ENCODE assay signal across 18 cellular contexts in the genomic region with DNA sequence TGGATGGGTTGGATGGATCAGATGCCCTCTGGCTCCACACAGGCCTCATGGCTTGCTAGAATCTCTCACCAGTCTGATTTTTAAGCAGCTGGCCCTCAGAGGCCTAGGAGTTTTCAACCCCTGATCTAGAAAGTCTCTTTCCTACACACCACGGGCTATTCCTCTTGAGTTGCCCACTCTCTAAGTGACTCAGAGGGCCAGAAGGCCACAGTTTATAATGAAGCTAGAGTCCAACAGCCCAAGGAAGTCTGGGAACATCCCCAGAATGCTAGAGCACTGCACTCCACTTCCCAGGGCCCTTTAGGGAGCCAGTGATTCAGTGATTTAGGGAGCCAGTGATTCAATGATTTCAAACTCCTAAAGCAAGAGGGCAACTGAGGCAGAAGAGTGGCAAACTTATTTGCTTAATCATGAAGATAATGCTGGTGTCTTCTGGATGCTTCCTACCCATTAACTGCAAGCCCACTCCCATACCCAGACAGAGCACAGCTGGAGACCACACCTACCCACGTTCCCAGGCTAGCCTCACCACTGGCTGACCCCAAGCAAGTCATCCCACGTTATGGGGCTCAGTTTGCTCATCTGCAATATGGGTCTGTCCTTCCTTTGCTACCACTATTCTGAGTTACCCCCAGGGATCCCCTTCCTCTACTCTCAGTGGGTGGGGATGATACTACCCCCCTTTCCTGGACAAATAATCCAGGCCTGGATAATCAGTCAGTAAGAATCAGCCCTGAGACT. TPM values are rescaled to one million over a fixed set of nuclear protein-coding genes. Genes with fewer than 3 reads are reported as not detected.
DNase-seq lines count a peak whose midpoint lies in the region; ATAC-seq and TF ChIP-seq lines count a peak whose summit lies in the region.
"Had no signal": no experiment of that assay in that cellular context is flagged by ENCODE, and none has a peak within 500 bp of the region (broad histone marks: within the 10 kb centered on the region; RNA-seq: fewer than 3 reads in every experiment).

No MANE protein-coding gene starts in this region.

- no peaks in the 10 kb centered on the region for H3K36me3 Mint-ChIP-seq in CD8-positive, alpha-beta memory T cell
- H3K36me3 Mint-ChIP-seq: activated naive CD8-positive, alpha-beta T cell treated with anti-CD3 and anti-CD28 coated beads for 36 hours had no signal

- H3K27ac Mint-ChIP-seq in CD8-positive, alpha-beta memory T cell: no peak overlapping the region
- H3K27ac Mint-ChIP-seq: activated CD8-positive, alpha-beta T cell treated with anti-CD3 and anti-CD28 coated beads for 36 hours; activated naive CD8-positive, alpha-beta T cell treated with anti-CD3 and anti-CD28 coated beads for 36 hours; T-helper 17 cell had no signal

- no peaks in the 10 kb centered on the region for H3K27me3 ChIP-seq in CD8-positive, alpha-beta memory T cell (ENCODE audit: insufficient read depth, low read length, poor library complexity, severe bottlenecking)
- H3K27me3 ChIP-seq: upper lobe of right lung had no signal

- H3K4me3 ChIP-seq in foreskin fibroblast (ENCODE audit: low read depth in 1 of 2, low read length in 2 of 2): no peak overlapping the region
- no peak overlapping the region for H3K4me3 ChIP-seq in CD8-positive, alpha-beta memory T cell (ENCODE audit: low read length)
- H3K4me3 ChIP-seq: upper lobe of right lung had no signal

- H3K27me3 Mint-ChIP-seq in CD8-positive, alpha-beta memory T cell: peaks cover 0 to 3% of the 10 kb centered on the region in 2 donors
- H3K27me3 Mint-ChIP-seq: activated CD8-positive, alpha-beta T cell treated with anti-CD3 and anti-CD28 coated beads for 36 hours had no signal

- TF ChIP-seq CTCF in foreskin fibroblast (IDR thresholded peaks at IDR 0.05; ENCODE audit: low read depth, low read length): no peak

- H3K9me3 ChIP-seq in CD8-positive, alpha-beta memory T cell (ENCODE audit: low read length): no peaks in the 10 kb centered on the region
- H3K9me3 ChIP-seq: upper lobe of right lung had no signal

- no peaks in the 10 kb centered on the region for H3K36me3 ChIP-seq in CD8-positive, alpha-beta memory T cell (ENCODE audit: insufficient read depth, low read length)

- peak; percentile 59 for DNase-seq in AG08396 (ENCODE audit: low spot score)
- DNase-seq in M059J (ENCODE audit: low read depth): peak; percentile 42
- peak; percentile 30 to 42 for DNase-seq in foreskin fibroblast
- DNase-seq in sciatic nerve (ENCODE audit: low spot score): peak; percentile 5
- no peak for DNase-seq in DMS153 treated with DMSO at 0.1 percent for 48 hours (lab: John Stamatoyannopoulos, UW; ENCODE audit: unreplicated experiment)
- DNase-seq in CD8-positive, alpha-beta memory T cell: no peak
- DNase-seq in cerebellum (ENCODE audit: low spot score): no peak
- no peak for DNase-seq in GM03348 (ENCODE audit: low spot score)
- DNase-seq: activated CD8-positive, alpha-beta T cell treated with anti-CD3 and anti-CD28 coated beads for 36 hours; activated naive CD8-positive, alpha-beta T cell treated with anti-CD3 and anti-CD28 coated beads for 36 hours; activated T-cell treated with anti-CD3 and anti-CD28 coated beads, Interleukin-2, amount 50 U/mL, for 4 hours; effector CD4-positive, alpha-beta T cell; hippocampal formation; KG1; NCI-H526 treated with DMSO at 0.1 percent for 48 hours; stimulated activated naive CD4-positive, alpha-beta T cell treated with Interleukin-2 at 50 U/mL for 16 hours; T-helper 17 cell had no signal

- H3K4me1 Mint-ChIP-seq in CD8-positive, alpha-beta memory T cell: no peaks in the 10 kb centered on the region
- H3K4me1 Mint-ChIP-seq: activated naive CD8-positive, alpha-beta T cell treated with anti-CD3 and anti-CD28 coated beads for 36 hours; T-helper 17 cell had no signal

- no peak for ATAC-seq in sciatic nerve
- ATAC-seq: activated CD8-positive, alpha-beta T cell treated with anti-CD3 and anti-CD28 coated beads for 36 hours; activated T-cell treated with anti-CD3 and anti-CD28 coated beads, Interleukin-2, amount 50 U/mL, for 4 hours; T-helper 17 cell; upper lobe of right lung had no signal

- intact Hi-C loops in sciatic nerve (cut with DNase I): no loop called here

- no peaks in the 10 kb centered on the region for H3K4me1 ChIP-seq in CD8-positive, alpha-beta memory T cell (ENCODE audit: insufficient read depth, low read length)

- H3K9me3 Mint-ChIP-seq in CD8-positive, alpha-beta memory T cell: peaks cover 0 to 3% (median 0%) of the 10 kb centered on the region in 5 donors
- H3K9me3 Mint-ChIP-seq: activated CD8-positive, alpha-beta T cell treated with anti-CD3 and anti-CD28 coated beads for 36 hours; activated T-cell treated with anti-CD3 and anti-CD28 coated beads, Interleukin-2, amount 50 U/mL, for 4 hours had no signal

- CTCF ChIA-PET in CD8-positive, alpha-beta memory T cell (lab: Charles Lee): interaction anchor here (1.6 kb wide), 1 partner anchor 15 kb away, joined by 4 read pairs; no protein-coding TSS in a partner anchor

- no peak overlapping the region for H3K4me3 Mint-ChIP-seq in CD8-positive, alpha-beta memory T cell
- H3K4me3 Mint-ChIP-seq: activated CD8-positive, alpha-beta T cell treated with anti-CD3 and anti-CD28 coated beads for 36 hours; activated naive CD8-positive, alpha-beta T cell treated with anti-CD3 and anti-CD28 coated beads for 36 hours; activated T-cell treated with anti-CD3 and anti-CD28 coated beads, Interleukin-2, amount 50 U/mL, for 4 hours; T-helper 17 cell had no signal

- no peak overlapping the region for H3K27ac ChIP-seq in CD8-positive, alpha-beta memory T cell (ENCODE audit: low read depth, low read length)
- H3K27ac ChIP-seq: upper lobe of right lung had no signal

- POLR2A ChIA-PET in CD8-positive, alpha-beta memory T cell (lab: Charles Lee): no interaction called here

RNA-seq across cellular contexts. Expression of a gene that starts 36.7 kb away (rescaled TPM):
- 0.52 and 2.1 TPM in 2 replicates for total RNA-seq in M059J (2014; rRNA removed; shearing (Covaris generic))
- total RNA-seq in sciatic nerve: 98.8 TPM
- total RNA-seq in CD8-positive, alpha-beta memory T cell: 10 to 100 TPM; 21.7 to 23.1 TPM
- 64.0 TPM for polyA plus RNA-seq in CD8-positive, alpha-beta memory T cell
- 4.9 TPM for total RNA-seq in cerebellum

Comparison
In these comparisons a context has a peak if more than half of its experiments do, and no peak if none do; other contexts are left out.
1. DNase-seq: peak in AG08396 (single experiment), M059J (single experiment), foreskin fibroblast (2 of 2) and sciatic nerve (single experiment); none in DMS153 treated with DMSO at 0.1 percent for 48 hours (single experiment), CD8-positive, alpha-beta memory T cell (0 of 5), cerebellum (single experiment) and GM03348 (single experiment).